ENCODE assay signal across 17 cellular contexts in genomic region chr2:6800553-6800952, GRCh38.
DNase-seq lines count a peak whose midpoint lies in the region; ATAC-seq, FAIRE-seq and TF ChIP-seq lines count a peak whose summit lies in the region.
"Had no signal": no experiment of that assay in that cellular context is flagged by ENCODE, and none has a peak within 500 bp of the region (broad histone marks: within the 10 kb centered on the region; RNA-seq: fewer than 3 reads in every experiment).

No MANE protein-coding gene starts in this region.

- no peak overlapping the region for H2BK120ac ChIP-seq in mesenchymal stem cell (ENCODE audit: low read depth, low read length)

- no peaks in the 10 kb centered on the region for H3K79me2 ChIP-seq in DND-41 (ENCODE audit: insufficient read depth, low read length)

- DNase-seq in DND-41 (no peak), RCC 7860 (ENCODE audit: low spot score) (peak; percentile 20), brain microvascular endothelial cell (peak; percentile 67), mesenchymal stem cell (peak; percentile 62), NCI-H2171 treated with DMSO at 0.1 percent for 48 hours (lab: John Stamatoyannopoulos, UW) (no peak), SIG-M5 (lab: John Stamatoyannopoulos, UW) (no peak), foreskin fibroblast (no peak), CD1c-positive myeloid dendritic cell (ENCODE audit: extremely low spot score) (no peak)
- DNase-seq: COR-L47, MV-4-11, NCI-H1417, NCI-H187 treated with DMSO at 0.1 percent for 48 hours, NCI-H2171, NCI-H748 treated with DMSO at 0.1 percent for 48 hours, PC-9 had no signal

- peaks cover 22% of the 10 kb centered on the region for H3K27me3 ChIP-seq in DND-41 (ENCODE audit: insufficient read depth, low read length, poor library complexity)
- H3K27me3 ChIP-seq in brain microvascular endothelial cell (replicated peaks): no peaks in the 10 kb centered on the region
- H3K27me3 ChIP-seq in mesenchymal stem cell (ENCODE audit: control insufficient read depth in 1 of 2, insufficient read depth in 1 of 2, low read length in 2 of 2): no peaks in the 10 kb centered on the region

- H2BK12ac ChIP-seq in mesenchymal stem cell (ENCODE audit: low read length in 2 of 2): no peak overlapping the region

- H4K20me1 ChIP-seq in DND-41 (ENCODE audit: insufficient read depth, low read length): no peaks in the 10 kb centered on the region; the same call in 1 of the 2 replicates

- H3K9me3 ChIP-seq in DND-41 (ENCODE audit: insufficient read depth, low read length, severe bottlenecking) (no peaks in the 10 kb centered on the region), mesenchymal stem cell (ENCODE audit: control insufficient read depth, low read length) (no peaks in the 10 kb centered on the region)
- H3K9me3 ChIP-seq: HAP-1 had no signal

- no peak overlapping the region for H4K8ac ChIP-seq in mesenchymal stem cell (ENCODE audit: low read length)

- TF ChIP-seq CTCF in DND-41 (IDR thresholded peaks at IDR 0.05; ENCODE audit: borderline replicate concordance, extremely low read depth, low read length, poor library complexity, severe bottlenecking): no peak
- TF ChIP-seq CTCF in brain microvascular endothelial cell (IDR thresholded peaks at IDR 0.05; ENCODE audit: low read depth, low read length, missing control alignments): no peak
- no peak for TF ChIP-seq CTCF in foreskin fibroblast (IDR thresholded peaks at IDR 0.05; ENCODE audit: low read depth, low read length)

- no peaks in the 10 kb centered on the region for H3K79me1 ChIP-seq in mesenchymal stem cell (replicated peaks; ENCODE audit: low read length, poor library complexity, severe bottlenecking)

- no peak overlapping the region for H2BK15ac ChIP-seq in mesenchymal stem cell (ENCODE audit: low read depth, poor library complexity, severe bottlenecking)

- H3K9ac ChIP-seq in DND-41 (ENCODE audit: low read depth, low read length): no peak overlapping the region
- H3K9ac ChIP-seq in mesenchymal stem cell (ENCODE audit: low read length): no peak overlapping the region

- H3K27ac ChIP-seq in DND-41 (ENCODE audit: low read length) (no peak overlapping the region), brain microvascular endothelial cell (no peak overlapping the region), mesenchymal stem cell (ENCODE audit: low read length, poor library complexity, severe bottlenecking) (no peak overlapping the region)
- H3K27ac ChIP-seq: C4-2B, PC-9 had no signal

- no peak overlapping the region for H2AK5ac ChIP-seq in mesenchymal stem cell (ENCODE audit: low read length, severe bottlenecking)

- ATAC-seq in DND-41 (ENCODE audit: insufficient read depth, low read depth): 0 out of 3 replicates have a peak, but pooled peaks have one; percentile 27

- no peak overlapping the region for H4K91ac ChIP-seq in mesenchymal stem cell (ENCODE audit: low read length)

- H2AFZ ChIP-seq in DND-41 (ENCODE audit: low read depth, low read length) (no peak overlapping the region), mesenchymal stem cell (ENCODE audit: low read depth, low read length) (no peak overlapping the region)
- H2AFZ ChIP-seq: PC-9 had no signal

- no peak overlapping the region for H3K23ac ChIP-seq in mesenchymal stem cell (ENCODE audit: low read length in 2 of 2)

- H3K18ac ChIP-seq in mesenchymal stem cell (ENCODE audit: low read depth in 1 of 2, low read length in 2 of 2): no peak overlapping the region

- H3K36me3 ChIP-seq in DND-41 (ENCODE audit: insufficient read depth, low read length) (no peaks in the 10 kb centered on the region), brain microvascular endothelial cell (replicated peaks) (no peaks in the 10 kb centered on the region), mesenchymal stem cell (ENCODE audit: control insufficient read depth in 1 of 2, insufficient read depth in 2 of 2, low read depth in 1 of 2, low read length in 2 of 2) (no peaks in the 10 kb centered on the region)
- H3K36me3 ChIP-seq: HAP-1 had no signal

- H3K4ac ChIP-seq in mesenchymal stem cell (ENCODE audit: low read depth in 1 of 2, low read length in 2 of 2): no peak overlapping the region

- H2BK5ac ChIP-seq in mesenchymal stem cell (ENCODE audit: low read depth, low read length, poor library complexity, severe bottlenecking): no peak overlapping the region

- FAIRE-seq in RCC 7860 (lab: Jason Lieb, UNC): no peak

- no peak overlapping the region for H3K14ac ChIP-seq in mesenchymal stem cell (ENCODE audit: low read length in 2 of 2)

- H3K4me2 ChIP-seq in DND-41 (ENCODE audit: insufficient read depth, low read length) (no peak overlapping the region), mesenchymal stem cell (ENCODE audit: low read length, poor library complexity, severe bottlenecking) (no peak overlapping the region)
- H3K4me2 ChIP-seq: PC-9 had no signal

- in situ Hi-C loops in brain microvascular endothelial cell (cut with HindIII; ENCODE audit: low pct_ligation_motif_present, low sequenced_read_pairs): no loop called here

- WGBS in mesenchymal stem cell: 25% methylated on average over 5 of the region's 5 CpGs

- H3K4me3 ChIP-seq in DND-41 (ENCODE audit: low read depth in 1 of 2, low read length in 2 of 2): no peak overlapping the region
- H3K4me3 ChIP-seq in brain microvascular endothelial cell (ENCODE audit: low read depth, low read length): no peak overlapping the region
- H3K4me3 ChIP-seq in mesenchymal stem cell (ENCODE audit: insufficient read depth in 1 of 2, low read depth in 1 of 2, low read length in 2 of 2): no peak overlapping the region
- H3K4me3 ChIP-seq in foreskin fibroblast (ENCODE audit: low read depth in 1 of 2, low read length in 2 of 2): no peak overlapping the region
- H3K4me3 ChIP-seq: HAP-1, PC-9 had no signal

- H3K4me1 ChIP-seq in DND-41 (ENCODE audit: insufficient read depth, low read length): no peaks in the 10 kb centered on the region
- no peaks in the 10 kb centered on the region for H3K4me1 ChIP-seq in mesenchymal stem cell (ENCODE audit: control insufficient read depth, insufficient read depth, low read depth, low read length)
- H3K4me1 ChIP-seq: HAP-1 had no signal

Comparison
In these comparisons a context has a peak if more than half of its experiments do, and no peak if none do; other contexts are left out.
1. DNase-seq: peak in RCC 7860 (single experiment), brain microvascular endothelial cell (single experiment) and mesenchymal stem cell (single experiment); none in DND-41 (single experiment), NCI-H2171 treated with DMSO at 0.1 percent for 48 hours (single experiment), SIG-M5 (single experiment), foreskin fibroblast (0 of 2) and CD1c-positive myeloid dendritic cell (single experiment).